9 cellular contexts compared by ENCODE assay signal in the genomic region with DNA sequence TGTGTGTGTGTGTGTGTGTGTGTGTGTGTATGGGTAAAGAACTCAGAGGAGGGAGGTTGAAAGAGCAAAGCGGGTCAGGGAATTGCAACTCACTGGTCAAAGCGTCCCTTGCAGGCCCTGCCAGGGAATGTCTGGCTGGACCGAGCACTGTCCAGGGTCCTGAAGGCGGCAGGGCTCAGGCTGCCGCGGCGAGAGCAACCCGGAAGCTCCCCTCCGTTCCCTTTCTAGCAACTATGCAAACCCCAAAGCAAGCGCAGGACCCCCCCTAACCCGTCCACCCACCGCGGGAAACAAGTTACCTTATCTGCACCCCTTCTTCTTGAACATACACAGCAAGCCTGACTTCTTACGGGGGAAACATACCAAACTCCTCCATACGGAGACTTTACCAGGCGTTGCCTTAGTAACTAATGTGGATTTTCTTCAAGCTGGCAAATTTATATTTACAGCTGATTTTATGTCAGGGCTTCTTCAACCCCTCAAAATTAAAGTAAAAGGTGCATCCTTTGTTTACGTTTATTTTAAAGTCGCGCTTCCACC. TPM values are rescaled to one million over a fixed set of nuclear protein-coding genes. Genes with fewer than 3 reads are reported as not detected.
DNase-seq lines count a peak whose midpoint lies in the region; ATAC-seq and TF ChIP-seq lines count a peak whose summit lies in the region.
"Had no signal": no experiment of that assay in that cellular context is flagged by ENCODE, and none has a peak within 500 bp of the region (broad histone marks: within the 10 kb centered on the region; RNA-seq: fewer than 3 reads in every experiment).

No MANE protein-coding gene starts in this region.

- intact Hi-C loops in Panc1 (cut with micrococcal nuclease; ENCODE audit: unreplicated experiment), result no loop called here

- H3K36me3 ChIP-seq in Panc1 (ENCODE audit: control insufficient read depth, insufficient read depth, low read length), result no peaks in the 10 kb centered on the region
- no peaks in the 10 kb centered on the region for H3K36me3 ChIP-seq in Karpas-422 (ENCODE audit: insufficient read depth, low read length)
- H3K36me3 ChIP-seq: Peyer's patch had no signal

- H2AFZ ChIP-seq in Karpas-422 (ENCODE audit: low read length), result no peak overlapping the region

- H3K4me3 ChIP-seq in Panc1 (ENCODE audit: low read depth in 2 of 2, low read length in 2 of 2) (no peak overlapping the region), Karpas-422 (ENCODE audit: low read length) (no peak overlapping the region)
- H3K4me3 ChIP-seq: Peyer's patch had no signal

- peak; percentile 90 for DNase-seq in GM03348 (ENCODE audit: low spot score)
- DNase-seq in HEK293T (ENCODE audit: extremely low spot score), result peak; percentile 85
- no peak for DNase-seq in Panc1 (ENCODE audit: low read depth, low spot score)
- DNase-seq in T47D (ENCODE audit: low read depth in 1 of 2, low spot score in 1 of 2), result peak; percentile 60 to 68
- DNase-seq in iPS-NIHi7 (ENCODE audit: extremely low spot score), result peak; percentile 87
- DNase-seq in stimulated activated CD4-positive, alpha-beta T cell treated with anti-CD3 and anti-CD28 coated beads, Interleukin-15, amount 100 ng/mL, for 24 hours, result peak; percentile 51
- no peak for DNase-seq in Karpas-422

- no peaks in the 10 kb centered on the region for H3K79me2 ChIP-seq in Karpas-422 (ENCODE audit: low read length)

- H3K9me2 ChIP-seq in Karpas-422 (replicated peaks; ENCODE audit: insufficient read depth, low read length), result no peaks in the 10 kb centered on the region

- no peak overlapping the region for H3K4me2 ChIP-seq in Karpas-422 (ENCODE audit: low read depth, low read length, poor library complexity, severe bottlenecking)

- H3K9me3 ChIP-seq in Panc1 (ENCODE audit: control insufficient read depth, insufficient read depth, low read depth, low read length) (no peaks in the 10 kb centered on the region), Karpas-422 (ENCODE audit: low read length) (no peaks in the 10 kb centered on the region)
- H3K9me3 ChIP-seq: Peyer's patch had no signal

- H4K20me1 ChIP-seq in Karpas-422 (ENCODE audit: insufficient read depth, low read depth, low read length), result no peaks in the 10 kb centered on the region

- H3K9ac ChIP-seq in Karpas-422 (ENCODE audit: low read length), result no peak overlapping the region

- BruUV-seq in Panc1 (replicated peaks; lab: Mats Ljungman, UMichigan), result no TSS peak

- H3K27ac ChIP-seq in Panc1 (ENCODE audit: low read length) (no peak overlapping the region), Karpas-422 (ENCODE audit: low read length) (no peak overlapping the region)
- H3K27ac ChIP-seq: Peyer's patch had no signal

- POLR2A ChIA-PET in HEK293T (lab: Yijun Ruan, JAX) (no interaction called here), Panc1 (lab: Charles Lee) (no interaction called here)

- H3K27me3 ChIP-seq in Panc1 (ENCODE audit: control insufficient read depth, insufficient read depth, low read length) (peaks cover 9% of the 10 kb centered on the region), Karpas-422 (ENCODE audit: low read length) (no peaks in the 10 kb centered on the region)

- TF ChIP-seq CTCF in Panc1 (IDR thresholded peaks at IDR 0.05), result no peak

- ATAC-seq in Panc1 (peak; percentile 73), GM18519 (IDR thresholded peaks at IDR 0.05; ENCODE audit: low FRiP score, unreplicated experiment) (no peak)

- H3K4me1 ChIP-seq in Panc1 (ENCODE audit: control insufficient read depth, insufficient read depth, low read length) (no peaks in the 10 kb centered on the region), Karpas-422 (ENCODE audit: low read length) (no peaks in the 10 kb centered on the region)
- H3K4me1 ChIP-seq: Peyer's patch had no signal

- CTCF ChIA-PET in HEK293T (lab: Yijun Ruan, JAX) (no interaction called here), Panc1 (lab: Charles Lee) (no interaction called here)

- in situ Hi-C loops in Panc1 (cut with HindIII; ENCODE audit: low pct_unique_long_range_greater_than_20kb, low sequenced_read_pairs), result no loop called here
- in situ Hi-C loops in T47D (cut with HindIII; ENCODE audit: low pct_unique_long_range_greater_than_20kb, low sequenced_read_pairs), result no loop called here

TF ChIP-seq in HEK293T, 16 proteins besides CTCF, POLR2A, EP300 and RAD21:
- TF ChIP-seq HDGF (IDR thresholded peaks at IDR 0.05; ENCODE audit: borderline replicate concordance), result no peak
- TF ChIP-seq FOXM1 (IDR thresholded peaks at IDR 0.05; ENCODE audit: borderline replicate concordance), result no peak
- TF ChIP-seq NFRKB (IDR thresholded peaks at IDR 0.05), result no peak
- TF ChIP-seq, protein P1, sequence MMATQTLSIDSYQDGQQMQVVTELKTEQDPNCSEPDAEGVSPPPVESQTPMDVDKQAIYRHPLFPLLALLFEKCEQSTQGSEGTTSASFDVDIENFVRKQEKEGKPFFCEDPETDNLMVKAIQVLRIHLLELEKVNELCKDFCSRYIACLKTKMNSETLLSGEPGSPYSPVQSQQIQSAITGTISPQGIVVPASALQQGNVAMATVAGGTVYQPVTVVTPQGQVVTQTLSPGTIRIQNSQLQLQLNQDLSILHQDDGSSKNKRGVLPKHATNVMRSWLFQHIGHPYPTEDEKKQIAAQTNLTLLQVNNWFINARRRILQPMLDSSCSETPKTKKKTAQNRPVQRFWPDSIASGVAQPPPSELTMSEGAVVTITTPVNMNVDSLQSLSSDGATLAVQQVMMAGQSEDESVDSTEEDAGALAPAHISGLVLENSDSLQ (IDR thresholded peaks at IDR 0.05), result no peak
- no peak for TF ChIP-seq L3MBTL2 (conservative IDR thresholded peaks at IDR 0.05)
- TF ChIP-seq ZNF384 (IDR thresholded peaks at IDR 0.05), result no peak
- no peak for TF ChIP-seq LEF1 (IDR thresholded peaks at IDR 0.05; ENCODE audit: borderline replicate concordance)
- no peak for TF ChIP-seq FOXA1 (IDR thresholded peaks at IDR 0.05)
- TF ChIP-seq BHLHE40 (IDR thresholded peaks at IDR 0.05; ENCODE audit: borderline replicate concordance), result no peak
- no peak for TF ChIP-seq ELF4 (IDR thresholded peaks at IDR 0.05)
- no peak for TF ChIP-seq SP1 (IDR thresholded peaks at IDR 0.05)
- TF ChIP-seq TARDBP (IDR thresholded peaks at IDR 0.05), result no peak
- TF ChIP-seq ARNT (IDR thresholded peaks at IDR 0.05), result no peak
- no peak for TF ChIP-seq SUZ12 (IDR thresholded peaks at IDR 0.05)
TF ChIP-seq in HEK293T: peak in this region for 0.

RNA-seq across cellular contexts. Expression of a gene that starts 0.5 kb away (rescaled TPM):
- not detected for total RNA-seq in Panc1 (2021; ENCODE audit: unreplicated experiment)
- polyA plus RNA-seq in Panc1 (2012; ENCODE audit: insufficient read length), result not detected
- total RNA-seq in Karpas-422 (2014; rRNA removed; shearing (Covaris generic); ENCODE audit: low replicate concordance), result 0.40 and 1.2 TPM in 2 replicates
- total RNA-seq: Peyer's patch had no signal

Comparison
In these comparisons a context has a peak if more than half of its experiments do, and no peak if none do; other contexts are left out.
1. DNase-seq: peak in GM03348 (single experiment), HEK293T (single experiment), T47D (2 of 2), iPS-NIHi7 (single experiment) and stimulated activated CD4-positive, alpha-beta T cell treated with anti-CD3 and anti-CD28 coated beads, Interleukin-15, amount 100 ng/mL, for 24 hours (single experiment); none in Panc1 (single experiment) and Karpas-422 (single experiment).